In the genomic region with DNA sequence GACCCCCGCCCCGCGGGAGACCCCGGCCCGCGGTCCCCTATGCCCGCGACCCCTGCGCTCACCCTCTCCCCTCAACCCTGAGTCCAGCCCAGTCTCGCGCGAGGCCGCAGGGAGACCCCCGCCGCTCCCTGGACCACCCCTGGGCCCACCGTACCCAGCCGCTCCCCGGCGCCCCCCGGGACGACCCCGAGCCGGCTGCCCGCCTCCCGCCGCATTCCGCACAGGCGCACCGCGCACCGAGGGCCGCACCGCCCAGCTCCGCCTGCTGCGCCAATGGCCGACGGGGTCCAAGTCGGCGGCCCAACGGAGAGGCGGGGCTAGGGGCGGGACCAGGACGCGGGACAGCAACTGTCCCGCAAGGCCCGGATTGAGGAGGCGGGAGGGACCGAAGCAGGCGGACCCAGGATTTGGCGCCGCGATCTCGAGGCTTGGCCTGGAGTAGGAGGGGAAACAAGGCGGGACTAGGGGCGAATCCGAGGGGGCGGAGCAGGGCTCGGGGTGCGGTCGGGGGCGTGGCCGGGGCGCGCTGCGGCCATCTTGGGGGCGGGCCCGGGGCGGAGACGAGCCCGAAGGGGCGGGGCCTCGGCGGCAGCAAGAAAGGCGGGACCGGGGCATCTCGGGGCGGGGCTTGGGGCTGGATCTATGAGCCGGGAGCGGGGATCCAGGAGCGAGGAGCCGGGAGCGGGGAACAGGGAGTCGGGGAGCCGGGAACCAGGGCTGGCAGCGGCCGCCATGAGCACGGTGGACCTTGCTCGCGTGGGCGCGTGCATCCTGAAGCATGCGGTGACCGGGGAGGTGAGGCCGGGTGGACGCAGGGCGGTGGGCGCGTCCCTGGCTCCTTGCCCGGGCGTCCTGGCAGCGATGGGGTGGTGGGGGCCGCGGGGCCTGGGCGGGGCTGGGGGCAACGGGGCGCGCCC, we compare ENCODE assay signal across 8 cellular contexts. TPM values are rescaled to one million over a fixed set of nuclear protein-coding genes. Genes with fewer than 3 reads are reported as not detected.
A peak's percentile ranks its signal among the peaks of the same experiment; 100 is the strongest.
DNase-seq lines count a peak whose midpoint lies in the region; ATAC-seq, FAIRE-seq and TF ChIP-seq lines count a peak whose summit lies in the region.

A gene with protein sequence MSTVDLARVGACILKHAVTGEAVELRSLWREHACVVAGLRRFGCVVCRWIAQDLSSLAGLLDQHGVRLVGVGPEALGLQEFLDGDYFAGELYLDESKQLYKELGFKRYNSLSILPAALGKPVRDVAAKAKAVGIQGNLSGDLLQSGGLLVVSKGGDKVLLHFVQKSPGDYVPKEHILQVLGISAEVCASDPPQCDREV (plus strand): TSS at position 624 of the 917 bp plus-strand sequence. CDS start 109 bp downstream, at position 733.

- H3K4me2 ChIP-seq in Loucy (ENCODE audit: low read depth, low read length, poor library complexity, severe bottlenecking): peak within 1 kb of the TSS; percentile 89

- H2AFZ ChIP-seq in Loucy (ENCODE audit: low read length): peak within 1 kb of the TSS; percentile 84

- peaks cover 3% of the 10 kb centered on the region for H4K20me1 ChIP-seq in Loucy (ENCODE audit: insufficient read depth, low read length, poor library complexity, severe bottlenecking)

- no peaks in the 10 kb centered on the region for H3K27me3 ChIP-seq in Loucy (ENCODE audit: insufficient read depth, low read length, poor library complexity, severe bottlenecking)

- POLR2A ChIA-PET in naive thymus-derived CD8-positive, alpha-beta T cell (lab: Charles Lee): interaction anchor here (0.6 to 13.6 kb wide), 20 partner anchors 9 to 331 kb away, joined by 3 to 408 read pairs (median 7); partner anchors contain the start of genes MORN1, PANK4, PEX10 and RER1

- no peaks in the 10 kb centered on the region for H3K9me3 Mint-ChIP-seq in naive thymus-derived CD8-positive, alpha-beta T cell
- H3K9me3 Mint-ChIP-seq in stimulated activated naive B cell treated with anti-CD40 and anti-IgM and Interleukin-4, amounts not matched to agents 10 μg/mL and 1 μg/mL and 100 μg/mL, for 72 hours: no peaks in the 10 kb centered on the region

- DNase-seq in ELF-1 (ENCODE audit: low read depth, low spot score): peak; percentile 98
- peak; percentile 97 for DNase-seq in H54 (ENCODE audit: insufficient read length, low spot score)
- peak; percentile 94 for DNase-seq in SHP77 (lab: John Stamatoyannopoulos, UW)
- peak; percentile 95 for DNase-seq in activated T-helper 9 cell treated with anti-CD3 and anti-CD28 coated beads, Interleukin-2, amount 50 U/mL, for 16 hours (ENCODE audit: low read depth)
- peak; percentile 98 for DNase-seq in fibroblast of mammary gland (ENCODE audit: low read depth)
- peak; percentile 91 to 100 (median 96) for DNase-seq in naive thymus-derived CD8-positive, alpha-beta T cell
- peak; percentile 98 for DNase-seq in stimulated activated naive B cell treated with anti-CD40 and anti-IgM and Interleukin-4, amounts not matched to agents 10 μg/mL and 1 μg/mL and 100 μg/mL, for 72 hours

- H3K4me3 Mint-ChIP-seq in naive thymus-derived CD8-positive, alpha-beta T cell: peak within 1 kb of the TSS; percentile 88 to 96 (median 92)
- peak within 1 kb of the TSS; percentile 89 to 92 for H3K4me3 Mint-ChIP-seq in stimulated activated naive B cell treated with anti-CD40 and anti-IgM and Interleukin-4, amounts not matched to agents 10 μg/mL and 1 μg/mL and 100 μg/mL, for 72 hours

- H3F3A ChIP-seq in Loucy (ENCODE audit: low read depth): no peaks in the 10 kb centered on the region

- H3K4me1 ChIP-seq in Loucy (ENCODE audit: insufficient read depth, low read length, poor library complexity, severe bottlenecking): peaks cover 30% of the 10 kb centered on the region

- H3K79me2 ChIP-seq in Loucy (ENCODE audit: insufficient read depth, low read length): peaks cover 7% of the 10 kb centered on the region; the same call in 1 of the 2 replicates

- TF ChIP-seq CTCF in Loucy (conservative IDR thresholded peaks at IDR 0.05; ENCODE audit: low read length): no peak
- TF ChIP-seq CTCF in fibroblast of mammary gland (conservative IDR thresholded peaks at IDR 0.05; ENCODE audit: control insufficient read depth, insufficient read depth, low read depth, low read length): no peak

- H3K36me3 ChIP-seq in Loucy (ENCODE audit: insufficient read depth, low read length): no peaks in the 10 kb centered on the region

- peak; percentile 57 to 65 for ATAC-seq in naive thymus-derived CD8-positive, alpha-beta T cell
- ATAC-seq in stimulated activated naive B cell treated with anti-CD40 and anti-IgM and Interleukin-4, amounts not matched to agents 10 μg/mL and 1 μg/mL and 100 μg/mL, for 72 hours (replicated peaks): peak; percentile 76 to 78

- peak within 1 kb of the TSS; percentile 88 to 99 (median 97) for H3K27ac Mint-ChIP-seq in naive thymus-derived CD8-positive, alpha-beta T cell
- H3K27ac Mint-ChIP-seq in stimulated activated naive B cell treated with anti-CD40 and anti-IgM and Interleukin-4, amounts not matched to agents 10 μg/mL and 1 μg/mL and 100 μg/mL, for 72 hours: peak within 1 kb of the TSS; percentile 98

- H3K9ac ChIP-seq in Loucy (ENCODE audit: low read depth, low read length, poor library complexity, severe bottlenecking): peak within 1 kb of the TSS; percentile 98

- peak within 1 kb of the TSS; percentile 92 for H3K4me3 ChIP-seq in Loucy (ENCODE audit: low read length, poor library complexity, severe bottlenecking)
- peak within 1 kb of the TSS; percentile 70 for H3K4me3 ChIP-seq in fibroblast of mammary gland (ENCODE audit: control insufficient read depth, low read depth, low read length)

- no peaks in the 10 kb centered on the region for H3K27me3 Mint-ChIP-seq in naive thymus-derived CD8-positive, alpha-beta T cell
- no peaks in the 10 kb centered on the region for H3K27me3 Mint-ChIP-seq in stimulated activated naive B cell treated with anti-CD40 and anti-IgM and Interleukin-4, amounts not matched to agents 10 μg/mL and 1 μg/mL and 100 μg/mL, for 72 hours

- H3K9me3 ChIP-seq in Loucy (ENCODE audit: insufficient read depth, low read depth, low read length): no peaks in the 10 kb centered on the region

- peak; percentile 57 for FAIRE-seq in H54 (lab: Jason Lieb, UNC)

- peak; percentile 46; the same call in 1 of the 2 replicates for TF ChIP-seq POLR2A in H54 (IDR thresholded peaks at IDR 0.05; ENCODE audit: low read depth, low read length)

- no peaks in the 10 kb centered on the region for H3K9me2 ChIP-seq in Loucy (replicated peaks; ENCODE audit: low read depth, low read length)

- H3K4me1 Mint-ChIP-seq in naive thymus-derived CD8-positive, alpha-beta T cell: peaks cover 26 to 49% (median 42%) of the 10 kb centered on the region in 4 donors
- H3K4me1 Mint-ChIP-seq in stimulated activated naive B cell treated with anti-CD40 and anti-IgM and Interleukin-4, amounts not matched to agents 10 μg/mL and 1 μg/mL and 100 μg/mL, for 72 hours: peaks cover 29 to 54% of the 10 kb centered on the region in 2 donors

- peaks cover 0 to 11% (median 3%) of the 10 kb centered on the region in 3 donors for H3K36me3 Mint-ChIP-seq in naive thymus-derived CD8-positive, alpha-beta T cell
- H3K36me3 Mint-ChIP-seq in stimulated activated naive B cell treated with anti-CD40 and anti-IgM and Interleukin-4, amounts not matched to agents 10 μg/mL and 1 μg/mL and 100 μg/mL, for 72 hours: peaks cover 5 to 23% of the 10 kb centered on the region in 2 donors

RNA-seq across cellular contexts. Expression of the gene that starts here (rescaled TPM):
- 10 to 100 TPM; 39.6 to 45.4 TPM for total RNA-seq in naive thymus-derived CD8-positive, alpha-beta T cell
- polyA plus RNA-seq in naive thymus-derived CD8-positive, alpha-beta T cell: 10 to 100 TPM; 20.6 to 37.5 (median 27.4) TPM

Comparison
In these comparisons a context has a peak if more than half of its experiments do, and no peak if none do; other contexts are left out.
1. Peak in every context shown above with its lines: DNase-seq, ATAC-seq and H3K4me3 ChIP-seq.